In genomic region chr1:16758060-16758459, GRCh38 we compare ENCODE assay signal across 2 cellular contexts. TPM values are rescaled to one million over a fixed set of nuclear protein-coding genes. Genes with fewer than 3 reads are reported as not detected.
"Had no signal": no experiment of that assay in that cellular context is flagged by ENCODE, and none has a peak within 500 bp of the region (broad histone marks: within the 10 kb centered on the region; RNA-seq: fewer than 3 reads in every experiment).

No MANE protein-coding gene starts in this region.

RNA-seq across cellular contexts. Expression of gene RNU1-4, which starts 17.7 kb away (rescaled TPM):
- polyA plus RNA-seq: adrenal gland, aorta had no signal
